ENCODE assay signal across 1 cellular context in the genomic region with DNA sequence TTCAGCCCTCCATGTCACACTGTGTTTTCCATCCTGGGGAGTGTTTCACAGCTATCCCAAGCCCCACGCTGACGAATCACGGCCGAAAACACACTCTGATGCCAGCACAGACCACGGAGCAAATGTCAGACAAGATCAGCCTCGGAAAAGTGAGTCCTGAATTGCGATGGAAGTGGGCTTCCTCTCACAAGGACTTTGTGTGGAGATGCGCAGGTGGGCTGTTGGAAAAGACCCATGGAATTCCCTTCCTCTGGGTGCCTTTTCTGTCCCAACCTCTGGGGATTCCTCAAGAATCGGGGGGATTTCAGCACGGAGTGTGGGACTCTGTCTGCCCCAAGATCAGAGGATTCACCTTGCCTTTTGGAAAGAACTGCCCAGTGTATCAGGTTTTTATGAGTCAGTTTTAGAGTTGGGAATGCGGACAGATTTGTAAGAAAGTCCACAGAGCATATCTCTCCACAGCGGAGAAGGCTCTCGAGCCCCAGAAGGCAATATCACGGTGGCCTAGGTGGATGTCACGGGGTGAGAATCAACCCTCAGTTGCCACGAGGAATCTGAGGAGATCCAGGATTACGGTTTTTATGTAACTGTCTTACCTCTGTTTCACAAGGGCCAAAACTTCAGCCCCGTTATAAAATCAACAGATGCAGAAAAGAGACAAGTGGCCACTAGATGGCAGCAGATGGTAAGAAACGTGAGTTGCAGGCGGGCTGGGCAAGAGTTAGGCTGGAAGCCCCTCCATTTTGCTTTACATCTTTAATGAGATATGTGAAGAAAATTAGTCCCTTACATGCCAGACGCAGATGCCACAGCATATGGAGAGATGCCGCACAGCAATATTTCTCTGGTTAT.
TF ChIP-seq lines count a peak whose summit lies in the region.

No MANE protein-coding gene starts in this region.

TF ChIP-seq in HCT116, 20 proteins besides CTCF, POLR2A, EP300 and RAD21 (continued from another document):
- TF ChIP-seq, protein P1, sequence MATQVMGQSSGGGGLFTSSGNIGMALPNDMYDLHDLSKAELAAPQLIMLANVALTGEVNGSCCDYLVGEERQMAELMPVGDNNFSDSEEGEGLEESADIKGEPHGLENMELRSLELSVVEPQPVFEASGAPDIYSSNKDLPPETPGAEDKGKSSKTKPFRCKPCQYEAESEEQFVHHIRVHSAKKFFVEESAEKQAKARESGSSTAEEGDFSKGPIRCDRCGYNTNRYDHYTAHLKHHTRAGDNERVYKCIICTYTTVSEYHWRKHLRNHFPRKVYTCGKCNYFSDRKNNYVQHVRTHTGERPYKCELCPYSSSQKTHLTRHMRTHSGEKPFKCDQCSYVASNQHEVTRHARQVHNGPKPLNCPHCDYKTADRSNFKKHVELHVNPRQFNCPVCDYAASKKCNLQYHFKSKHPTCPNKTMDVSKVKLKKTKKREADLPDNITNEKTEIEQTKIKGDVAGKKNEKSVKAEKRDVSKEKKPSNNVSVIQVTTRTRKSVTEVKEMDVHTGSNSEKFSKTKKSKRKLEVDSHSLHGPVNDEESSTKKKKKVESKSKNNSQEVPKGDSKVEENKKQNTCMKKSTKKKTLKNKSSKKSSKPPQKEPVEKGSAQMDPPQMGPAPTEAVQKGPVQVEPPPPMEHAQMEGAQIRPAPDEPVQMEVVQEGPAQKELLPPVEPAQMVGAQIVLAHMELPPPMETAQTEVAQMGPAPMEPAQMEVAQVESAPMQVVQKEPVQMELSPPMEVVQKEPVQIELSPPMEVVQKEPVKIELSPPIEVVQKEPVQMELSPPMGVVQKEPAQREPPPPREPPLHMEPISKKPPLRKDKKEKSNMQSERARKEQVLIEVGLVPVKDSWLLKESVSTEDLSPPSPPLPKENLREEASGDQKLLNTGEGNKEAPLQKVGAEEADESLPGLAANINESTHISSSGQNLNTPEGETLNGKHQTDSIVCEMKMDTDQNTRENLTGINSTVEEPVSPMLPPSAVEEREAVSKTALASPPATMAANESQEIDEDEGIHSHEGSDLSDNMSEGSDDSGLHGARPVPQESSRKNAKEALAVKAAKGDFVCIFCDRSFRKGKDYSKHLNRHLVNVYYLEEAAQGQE (IDR thresholded peaks at IDR 0.05; ENCODE audit: low read depth), result no peak
- TF ChIP-seq SRF (IDR thresholded peaks at IDR 0.05; ENCODE audit: low read depth) (no peak), POLR2AphosphoS5 (IDR thresholded peaks at IDR 0.05; ENCODE audit: low read depth, low read length) (no peak)
TF ChIP-seq in HCT116: peak in this region for 0.
